Comparison of ENCODE assay signal across 19 cellular contexts in genomic region chr17:8133398-8133797, GRCh38. TPM values are rescaled to one million over a fixed set of nuclear protein-coding genes. Genes with fewer than 3 reads are reported as not detected.
DNase-seq lines count a peak whose midpoint lies in the region; ATAC-seq and TF ChIP-seq lines count a peak whose summit lies in the region.
"Had no signal": no experiment of that assay in that cellular context is flagged by ENCODE, and none has a peak within 500 bp of the region (broad histone marks: within the 10 kb centered on the region; RNA-seq: fewer than 3 reads in every experiment).

No MANE protein-coding gene starts in this region.

- TF ChIP-seq CTCF in upper lobe of right lung (IDR thresholded peaks at IDR 0.05): no peak
- no peak for TF ChIP-seq CTCF in progenitor cell of endocrine pancreas (IDR thresholded peaks at IDR 0.05; ENCODE audit: unreplicated experiment)

- no peak overlapping the region for H3K27ac ChIP-seq in upper lobe of right lung
- H3K27ac ChIP-seq: 22Rv1, BLaER1 had no signal

- ATAC-seq in T-helper 17 cell (no peak), upper lobe of right lung (peak; percentile 11)

- H3K9me3 ChIP-seq in T-helper 17 cell (ENCODE audit: control insufficient read depth, low read length, poor library complexity, severe bottlenecking) (no peaks in the 10 kb centered on the region), upper lobe of right lung (no peaks in the 10 kb centered on the region)
- H3K9me3 ChIP-seq: BLaER1, HAP-1 had no signal

- peaks cover 2% of the 10 kb centered on the region for H3K4me1 Mint-ChIP-seq in T-helper 17 cell
- no peaks in the 10 kb centered on the region for H3K4me1 Mint-ChIP-seq in progenitor cell of endocrine pancreas (ENCODE audit: low read depth)

- H3K27ac Mint-ChIP-seq in T-helper 17 cell (peak overlapping the region; percentile 21), progenitor cell of endocrine pancreas (no peak overlapping the region)

- intact Hi-C loops in upper lobe of right lung (cut with DNase I): no loop called here

- H3K27me3 ChIP-seq in upper lobe of right lung: peaks cover 9% of the 10 kb centered on the region

- no peaks in the 10 kb centered on the region for H3K9me3 Mint-ChIP-seq in progenitor cell of endocrine pancreas (ENCODE audit: low read depth)
- H3K9me3 Mint-ChIP-seq: CD8-positive, alpha-beta memory T cell had no signal

- no peaks in the 10 kb centered on the region for H3K27me3 Mint-ChIP-seq in T-helper 17 cell
- peaks cover 34% of the 10 kb centered on the region for H3K27me3 Mint-ChIP-seq in progenitor cell of endocrine pancreas

- H3K4me1 ChIP-seq in upper lobe of right lung: peaks cover 5% of the 10 kb centered on the region

- H3K36me3 Mint-ChIP-seq in T-helper 17 cell (ENCODE audit: low read depth): no peaks in the 10 kb centered on the region
- H3K36me3 Mint-ChIP-seq in progenitor cell of endocrine pancreas (ENCODE audit: insufficient read depth): no peaks in the 10 kb centered on the region
- H3K36me3 Mint-ChIP-seq: CD8-positive, alpha-beta memory T cell had no signal

- H3K4me3 Mint-ChIP-seq in T-helper 17 cell: no peak overlapping the region
- H3K4me3 Mint-ChIP-seq in progenitor cell of endocrine pancreas (ENCODE audit: low read depth): no peak overlapping the region
- H3K4me3 Mint-ChIP-seq: CD8-positive, alpha-beta memory T cell had no signal

- no peak overlapping the region for H3K4me3 ChIP-seq in upper lobe of right lung
- H3K4me3 ChIP-seq: BLaER1, HAP-1 had no signal

- no peaks in the 10 kb centered on the region for H3K36me3 ChIP-seq in upper lobe of right lung
- H3K36me3 ChIP-seq: BLaER1, HAP-1 had no signal

- DNase-seq in NCI-H82 (lab: John Stamatoyannopoulos, UW) (peak; percentile 45), NCI-H82 treated with DMSO at 0.1 percent for 48 hours (lab: John Stamatoyannopoulos, UW; ENCODE audit: unreplicated experiment) (no peak), T-helper 17 cell (no peak), islet precursor cell (peak; percentile 68), upper lobe of right lung (no peak), superior temporal gyrus (ENCODE audit: extremely low spot score) (no peak), COR-L47 (lab: John Stamatoyannopoulos, UW) (no peak), progenitor cell of endocrine pancreas (ENCODE audit: low spot score, unreplicated experiment) (no peak)
- DNase-seq: CD8-positive, alpha-beta memory T cell; MM.1S; NCI-H1417; NCI-H1930; NCI-H2171 treated with DMSO at 0.1 percent for 48 hours had no signal

RNA-seq across cellular contexts. Expression of gene HES7, which starts 9.5 kb away (rescaled TPM):
- total RNA-seq in T-helper 17 cell (not detected), upper lobe of right lung (not detected), progenitor cell of endocrine pancreas (0.47 TPM in 1 of 2 replicates, not detected in the other)

RNA-seq across cellular contexts. Expression of gene ALOXE3, which starts 15.1 kb away (rescaled TPM):
- not detected for total RNA-seq in T-helper 17 cell
- total RNA-seq in upper lobe of right lung: not detected
- total RNA-seq in progenitor cell of endocrine pancreas: not detected in 2 replicates
- total RNA-seq: CD8-positive, alpha-beta memory T cell; Daoy; HT-29; NCI-H460 had no signal

RNA-seq across cellular contexts. Expression of gene PER1, which starts 18.8 kb away (rescaled TPM):
- total RNA-seq in T-helper 17 cell: 1,000 to 10,000 TPM; 1,926 to 2,038 TPM
- total RNA-seq in upper lobe of right lung: 350 TPM
- 37.2 and 40.8 TPM in 2 replicates for total RNA-seq in progenitor cell of endocrine pancreas

RNA-seq across cellular contexts. Expression of gene VAMP2, which starts 29.4 kb away (rescaled TPM):
- total RNA-seq in T-helper 17 cell: 100 to 1,000 TPM; 209 to 252 TPM
- 78.1 TPM for total RNA-seq in upper lobe of right lung
- total RNA-seq in progenitor cell of endocrine pancreas: 46.4 and 48.1 TPM in 2 replicates

RNA-seq across cellular contexts. Expression of gene TMEM107, which starts 42.8 kb away (rescaled TPM):
- total RNA-seq in T-helper 17 cell (10 to 100 TPM; 33.0 to 33.9 TPM), upper lobe of right lung (9.3 TPM), progenitor cell of endocrine pancreas (24.6 and 28.1 TPM in 2 replicates)

Comparison
In these comparisons a context has a peak if more than half of its experiments do, and no peak if none do; other contexts are left out.
1. DNase-seq: peak in NCI-H82 (single experiment) and islet precursor cell (single experiment); none in NCI-H82 treated with DMSO at 0.1 percent for 48 hours (single experiment), T-helper 17 cell (0 of 3), upper lobe of right lung (single experiment), superior temporal gyrus (single experiment), COR-L47 (single experiment) and progenitor cell of endocrine pancreas (single experiment).